Comparison of ENCODE assay signal across 1 cellular context in genomic region chr5:138369249-138369648, GRCh38.
TF ChIP-seq lines count a peak whose summit lies in the region.

No MANE protein-coding gene starts in this region.

TF ChIP-seq in endothelial cell of umbilical vein, 7 proteins besides CTCF, POLR2A, EP300 and RAD21:
- TF ChIP-seq JUN (IDR thresholded peaks at IDR 0.05; ENCODE audit: borderline replicate concordance, insufficient read depth, insufficient read length, low read depth), result no peak
- TF ChIP-seq FOS (IDR thresholded peaks at IDR 0.05; ENCODE audit: borderline replicate concordance, insufficient read depth, low read length), result peak; percentile 17
- no peak for TF ChIP-seq MAX (IDR thresholded peaks at IDR 0.05; ENCODE audit: insufficient read depth, insufficient read length)
- no peak for TF ChIP-seq EZH2 (IDR thresholded peaks at IDR 0.05; ENCODE audit: borderline replicate concordance, low read depth, low read length, severe bottlenecking)
TF ChIP-seq in endothelial cell of umbilical vein: peak in this region for 1.
